Comparison of ENCODE assay signal across 15 cellular contexts in the genomic region with DNA sequence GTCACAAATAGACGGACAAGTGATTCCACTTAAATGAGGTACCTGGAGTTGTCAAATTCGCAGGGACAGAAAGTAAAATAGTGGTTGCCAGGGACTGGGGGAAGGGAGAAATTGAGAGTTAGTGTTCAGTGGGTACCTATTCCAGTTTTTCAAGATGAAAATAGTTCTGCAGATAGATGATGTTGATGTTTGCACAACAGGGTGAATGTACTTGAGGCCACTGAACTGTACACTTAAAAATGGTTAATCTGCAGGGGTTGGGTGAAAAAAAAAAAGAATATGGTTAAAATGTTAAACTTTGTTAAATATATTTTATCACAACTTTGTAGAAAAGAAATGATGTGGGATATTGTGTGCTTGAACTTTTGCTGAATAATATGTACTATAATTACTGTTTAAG.
"Had no signal": no experiment of that assay in that cellular context is flagged by ENCODE, and none has a peak within 500 bp of the region (broad histone marks: within the 10 kb centered on the region; RNA-seq: fewer than 3 reads in every experiment).

No MANE protein-coding gene starts in this region.

- H3K9me3 Mint-ChIP-seq: immature natural killer cell, mesothelial cell of epicardium had no signal

- H3K27ac Mint-ChIP-seq: mesothelial cell of epicardium had no signal

- H3K4me3 ChIP-seq: body of pancreas, esophagus muscularis mucosa, lower lobe of right lung, right atrium auricular region, SJSA1, skin epidermis, tibial nerve had no signal

- ATAC-seq: body of pancreas, lower lobe of right lung had no signal

- H3K4me1 ChIP-seq: SJSA1, tibial nerve had no signal

- H3K9me3 ChIP-seq: body of pancreas, esophagus muscularis mucosa, lower lobe of right lung, right atrium auricular region, SJSA1, tibial nerve had no signal

- H3K36me3 Mint-ChIP-seq: immature natural killer cell, mesothelial cell of epicardium had no signal

- H3K27me3 ChIP-seq: body of pancreas, esophagus muscularis mucosa, right atrium auricular region, SJSA1, tibial nerve had no signal

- H3K36me3 ChIP-seq: esophagus muscularis mucosa, lower lobe of right lung, right atrium auricular region, SJSA1, tibial nerve had no signal

- H3K27ac ChIP-seq: body of pancreas, esophagus muscularis mucosa, lower lobe of right lung, right atrium auricular region, SJSA1, skin epidermis, tibial nerve, VCaP had no signal

- DNase-seq: activated CD4-positive, alpha-beta T cell treated with anti-CD3 and anti-CD28 coated beads for 48 hours; activated T-cell treated with anti-CD3 and anti-CD28 coated beads for 4 hours; amniotic stem cell; body of pancreas; cerebellar nuclear complex; dermis blood vessel endothelial cell; immature natural killer cell; lower lobe of right lung had no signal

- H3K4me3 Mint-ChIP-seq: immature natural killer cell, mesothelial cell of epicardium had no signal
